Comparison of ENCODE assay signal across 20 cellular contexts in the genomic region with DNA sequence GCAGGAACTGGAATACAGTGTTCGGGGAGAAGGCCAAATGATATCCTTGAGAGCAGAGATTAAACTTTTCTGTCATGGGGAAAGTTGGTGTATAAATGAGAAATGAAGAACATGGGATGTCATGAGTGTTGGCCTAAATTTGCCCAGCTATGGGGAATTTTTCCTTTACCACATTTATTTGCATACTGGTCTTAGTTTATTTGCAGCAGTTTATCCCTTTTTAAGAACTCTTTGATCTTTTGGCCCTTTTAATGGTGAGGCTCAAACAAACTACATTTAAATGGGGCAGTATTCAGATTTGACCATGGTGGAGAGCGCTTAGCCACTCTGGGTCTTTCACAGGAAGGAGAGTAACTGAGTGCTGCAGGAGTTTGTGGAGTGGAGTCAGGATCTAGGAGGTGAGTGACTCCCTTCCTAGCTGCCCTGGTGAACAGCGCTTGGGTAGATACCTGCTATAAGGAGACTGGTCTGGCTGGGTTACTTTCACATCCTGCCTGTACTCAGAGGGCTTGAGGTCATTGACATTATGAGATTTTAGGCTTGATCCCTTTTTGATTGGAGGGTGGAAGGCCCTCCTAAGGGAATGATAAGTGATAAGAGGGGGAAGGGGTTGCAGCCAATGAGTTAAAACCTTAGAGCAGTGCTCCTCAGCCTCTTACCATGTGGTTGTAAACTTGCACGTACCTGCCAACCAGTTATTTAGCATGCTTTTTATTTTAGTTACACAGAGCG. TPM values are rescaled to one million over a fixed set of nuclear protein-coding genes. Genes with fewer than 3 reads are reported as not detected.
A peak's percentile ranks its signal among the peaks of the same experiment; 100 is the strongest.
DNase-seq lines count a peak whose midpoint lies in the region; ATAC-seq, FAIRE-seq and TF ChIP-seq lines count a peak whose summit lies in the region.
"Had no signal": no experiment of that assay in that cellular context is flagged by ENCODE, and none has a peak within 500 bp of the region (broad histone marks: within the 10 kb centered on the region; RNA-seq: fewer than 3 reads in every experiment).

No MANE protein-coding gene starts in this region.

- no peaks in the 10 kb centered on the region for H3K27me3 ChIP-seq in CD4-positive, alpha-beta T cell (ENCODE audit: control insufficient read depth, insufficient read depth, low read length)
- H3K27me3 ChIP-seq in MG63 (no peaks in the 10 kb centered on the region), hepatocyte (no peaks in the 10 kb centered on the region)
- H3K27me3 ChIP-seq: BLaER1 had no signal

- POLR2A ChIA-PET in CD4-positive, alpha-beta T cell (lab: Charles Lee) = interaction anchor here (1.6 to 3.6 kb wide), 3 partner anchors 9 to 12 kb away, joined by 4 to 30 read pairs (median 28); a partner anchor contains a TSS
- POLR2A ChIA-PET in naive thymus-derived CD8-positive, alpha-beta T cell (lab: Charles Lee) = interaction anchor here (1.2 kb wide), 1 partner anchor 12 kb away, joined by 4 read pairs; a partner anchor contains a TSS

- H2AFZ ChIP-seq in hepatocyte = no peak overlapping the region

- peak overlapping the region; percentile 6 for H3K4me3 Mint-ChIP-seq in CD4-positive, alpha-beta T cell
- H3K4me3 Mint-ChIP-seq in activated T-helper 17 cell treated with anti-CD3 and anti-CD28 coated beads, Interleukin-2, amount 50 U/mL, for 72 hours = peak overlapping the region; percentile 14
- peak overlapping the region in 1 of 10 donors; percentile 20 for H3K4me3 Mint-ChIP-seq in naive thymus-derived CD8-positive, alpha-beta T cell
- H3K4me3 Mint-ChIP-seq: brain had no signal

- ATAC-seq in CD4-positive, alpha-beta T cell (ENCODE audit: poor library complexity) = no peak
- ATAC-seq in activated T-helper 17 cell treated with anti-CD3 and anti-CD28 coated beads, Interleukin-2, amount 50 U/mL, for 72 hours (replicated peaks) = no peak
- ATAC-seq in naive thymus-derived CD8-positive, alpha-beta T cell = peak in 1 of 2 donors; percentile 9
- ATAC-seq: left ventricle myocardium superior had no signal

- intact Hi-C loops in CD4-positive, alpha-beta T cell (cut with DNase I, micrococcal nuclease) = no loop called here

- no peaks in the 10 kb centered on the region for H3K9me2 ChIP-seq in hepatocyte (replicated peaks; ENCODE audit: insufficient read depth)

- H3K4me1 Mint-ChIP-seq in CD4-positive, alpha-beta T cell (ENCODE audit: low read depth) = peaks cover 80% of the 10 kb centered on the region
- H3K4me1 Mint-ChIP-seq in activated T-helper 17 cell treated with anti-CD3 and anti-CD28 coated beads, Interleukin-2, amount 50 U/mL, for 72 hours = peaks cover 58% of the 10 kb centered on the region
- peaks cover 44 to 74% (median 66%) of the 10 kb centered on the region in 4 donors for H3K4me1 Mint-ChIP-seq in naive thymus-derived CD8-positive, alpha-beta T cell

- H3K4me1 ChIP-seq in hepatocyte (ENCODE audit: insufficient read depth) = no peaks in the 10 kb centered on the region
- H3K4me1 ChIP-seq: BLaER1 had no signal

- no peaks in the 10 kb centered on the region for H3K9me3 Mint-ChIP-seq in CD4-positive, alpha-beta T cell
- H3K9me3 Mint-ChIP-seq in activated T-helper 17 cell treated with anti-CD3 and anti-CD28 coated beads, Interleukin-2, amount 50 U/mL, for 72 hours = no peaks in the 10 kb centered on the region
- no peaks in the 10 kb centered on the region for H3K9me3 Mint-ChIP-seq in naive thymus-derived CD8-positive, alpha-beta T cell
- H3K9me3 Mint-ChIP-seq: brain had no signal

- H3K27ac ChIP-seq in CD4-positive, alpha-beta T cell (ENCODE audit: low read depth, low read length) = no peak overlapping the region
- H3K27ac ChIP-seq in hepatocyte = no peak overlapping the region
- H3K27ac ChIP-seq: BLaER1 had no signal

- WGBS in hepatocyte (ENCODE audit: low lambda C conversion rate, missing lambda C conversion rate) = 90% methylated on average over 5 of the region's 5 CpGs

- CTCF ChIA-PET in CD4-positive, alpha-beta T cell (lab: Charles Lee) = interaction anchor here (0.6 kb wide), 1 partner anchor 26 kb away, joined by 3 read pairs; no protein-coding TSS in a partner anchor

- H3K79me2 ChIP-seq in hepatocyte = peaks cover 38% of the 10 kb centered on the region

- peaks cover 100% of the 10 kb centered on the region for H3K36me3 ChIP-seq in MG63
- H3K36me3 ChIP-seq in hepatocyte (replicated peaks; ENCODE audit: insufficient read depth, low read depth) = peaks cover 8% of the 10 kb centered on the region

- H3K4me2 ChIP-seq in hepatocyte = no peak overlapping the region
- H3K4me2 ChIP-seq: BLaER1 had no signal

- peak; percentile 85 for TF ChIP-seq POLR2A in GM12891 (IDR thresholded peaks at IDR 0.05; ENCODE audit: low read depth, low read length)

- H4K20me1 ChIP-seq in hepatocyte (ENCODE audit: insufficient read depth, poor library complexity, severe bottlenecking) = peaks cover 82% of the 10 kb centered on the region

- H3K9me3 ChIP-seq in CD4-positive, alpha-beta T cell (ENCODE audit: control insufficient read depth, low read length) = no peaks in the 10 kb centered on the region
- H3K9me3 ChIP-seq in MG63 (no peaks in the 10 kb centered on the region), hepatocyte (ENCODE audit: low read depth) (no peaks in the 10 kb centered on the region)
- H3K9me3 ChIP-seq: BLaER1 had no signal

- FAIRE-seq in GM12891 (lab: Jason Lieb, UNC) (no peak), RCC 7860 (lab: Jason Lieb, UNC) (no peak)
- FAIRE-seq: GM18507, H54 had no signal

- TF ChIP-seq CTCF in CD4-positive, alpha-beta T cell (IDR thresholded peaks at IDR 0.05) = no peak
- no peak for TF ChIP-seq CTCF in hepatocyte (IDR thresholded peaks at IDR 0.05; ENCODE audit: poor library complexity)

- peaks cover 100% of the 10 kb centered on the region for H3K36me3 Mint-ChIP-seq in CD4-positive, alpha-beta T cell (ENCODE audit: low read depth)
- H3K36me3 Mint-ChIP-seq in activated T-helper 17 cell treated with anti-CD3 and anti-CD28 coated beads, Interleukin-2, amount 50 U/mL, for 72 hours (ENCODE audit: low read depth) = peaks cover 100% of the 10 kb centered on the region
- H3K36me3 Mint-ChIP-seq in naive thymus-derived CD8-positive, alpha-beta T cell = peaks cover 19 to 97% (median 54%) of the 10 kb centered on the region in 3 donors

- H3K27ac Mint-ChIP-seq in CD4-positive, alpha-beta T cell = peak overlapping the region; percentile 64
- peak overlapping the region; percentile 77 for H3K27ac Mint-ChIP-seq in activated T-helper 17 cell treated with anti-CD3 and anti-CD28 coated beads, Interleukin-2, amount 50 U/mL, for 72 hours
- H3K27ac Mint-ChIP-seq in naive thymus-derived CD8-positive, alpha-beta T cell = peak overlapping the region; percentile 24 to 84 (median 60)

- no peak for DNase-seq in CD4-positive, alpha-beta T cell
- DNase-seq in GM12891 (ENCODE audit: insufficient read length, low spot score) (no peak), MG63 (no peak), RCC 7860 (ENCODE audit: low spot score) (no peak), cortex of kidney (lab: John Stamatoyannopoulos, UW) (no peak), hepatocyte (ENCODE audit: low spot score) (no peak)
- DNase-seq in naive thymus-derived CD8-positive, alpha-beta T cell = peak in 1 of 10 donors; percentile 3
- DNase-seq: activated effector memory CD4-positive, alpha-beta T cell treated with Interleukin-2 at 50 U/mL for 16 hours; DMS53; erythroblast; left ventricle myocardium superior; NCI-H1092; NCI-H526 treated with DMSO at 0.1 percent for 48 hours had no signal

- H3K4me3 ChIP-seq in MG63 (no peak overlapping the region), hepatocyte (no peak overlapping the region)
- H3K4me3 ChIP-seq: BLaER1 had no signal

- no peaks in the 10 kb centered on the region for H3K27me3 Mint-ChIP-seq in CD4-positive, alpha-beta T cell
- H3K27me3 Mint-ChIP-seq in activated T-helper 17 cell treated with anti-CD3 and anti-CD28 coated beads, Interleukin-2, amount 50 U/mL, for 72 hours = no peaks in the 10 kb centered on the region
- no peaks in the 10 kb centered on the region for H3K27me3 Mint-ChIP-seq in naive thymus-derived CD8-positive, alpha-beta T cell
- H3K27me3 Mint-ChIP-seq: brain had no signal

RNA-seq across cellular contexts. Expression of a gene that starts 10.7 kb away (rescaled TPM):
- 1 to 10 TPM; 8.1 to 8.5 TPM for total RNA-seq in CD4-positive, alpha-beta T cell
- polyA plus RNA-seq in GM12891 (2012; ENCODE audit: low read depth, missing spikeins) = 45.9 TPM
- 10 to 100 TPM in 1 of 2 donors, 1 to 10 TPM in 1; 9.6 to 25.6 TPM for total RNA-seq in activated T-helper 17 cell treated with anti-CD3 and anti-CD28 coated beads, Interleukin-2, amount 50 U/mL, for 72 hours
- total RNA-seq in naive thymus-derived CD8-positive, alpha-beta T cell = 10 to 100 TPM; 22.0 to 22.2 TPM
- 10 to 100 TPM; 39.3 to 65.2 (median 39.7) TPM for polyA plus RNA-seq in naive thymus-derived CD8-positive, alpha-beta T cell
- not detected in 2 replicates for total RNA-seq in MG63 (2014; rRNA removed; shearing (Covaris generic); ENCODE audit: low replicate concordance)
- total RNA-seq in hepatocyte = 9.4 and 15.1 TPM in 2 replicates
- 13.8 and 16.1 TPM in 2 replicates for polyA plus RNA-seq in hepatocyte

RNA-seq across cellular contexts. Expression of a gene that starts 11.9 kb away (rescaled TPM):
- 100 to 1,000 TPM; 699 to 733 TPM for total RNA-seq in CD4-positive, alpha-beta T cell
- 528 TPM for polyA plus RNA-seq in GM12891 (2012; ENCODE audit: low read depth, missing spikeins)
- total RNA-seq in activated T-helper 17 cell treated with anti-CD3 and anti-CD28 coated beads, Interleukin-2, amount 50 U/mL, for 72 hours = 100 to 1,000 TPM; 425 to 686 TPM
- total RNA-seq in naive thymus-derived CD8-positive, alpha-beta T cell = 100 to 1,000 TPM; 607 to 637 TPM
- polyA plus RNA-seq in naive thymus-derived CD8-positive, alpha-beta T cell = 100 to 1,000 TPM; 118 to 163 (median 149) TPM
- 14.5 and 17.2 TPM in 2 replicates for total RNA-seq in MG63 (2014; rRNA removed; shearing (Covaris generic); ENCODE audit: low replicate concordance)
- 39.7 and 47.4 TPM in 2 replicates for total RNA-seq in hepatocyte
- 327 and 345 TPM in 2 replicates for polyA plus RNA-seq in hepatocyte

RNA-seq across cellular contexts. Expression of a gene that starts 22.1 kb away (rescaled TPM):
- total RNA-seq in CD4-positive, alpha-beta T cell = under 1 TPM in 1 of 2 experiments, not detected in 1; 0.17 TPM
- polyA plus RNA-seq in GM12891 (2012; ENCODE audit: low read depth, missing spikeins) = 0.01 TPM
- total RNA-seq in activated T-helper 17 cell treated with anti-CD3 and anti-CD28 coated beads, Interleukin-2, amount 50 U/mL, for 72 hours = under 1 TPM in 1 of 2 donors, not detected in 1; 0.08 TPM
- not detected for total RNA-seq in naive thymus-derived CD8-positive, alpha-beta T cell
- not detected for polyA plus RNA-seq in naive thymus-derived CD8-positive, alpha-beta T cell
- not detected in 2 replicates for total RNA-seq in MG63 (2014; rRNA removed; shearing (Covaris generic); ENCODE audit: low replicate concordance)
- total RNA-seq in hepatocyte = 0.04 TPM in 1 of 2 replicates, not detected in the other
- not detected in 2 replicates for polyA plus RNA-seq in hepatocyte
- total RNA-seq: pulmonary artery endothelial cell had no signal

RNA-seq across cellular contexts. Expression of a gene that starts 25.1 kb away (rescaled TPM):
- total RNA-seq in CD4-positive, alpha-beta T cell = not detected
- polyA plus RNA-seq in GM12891 (2012; ENCODE audit: low read depth, missing spikeins) = not detected
- total RNA-seq in activated T-helper 17 cell treated with anti-CD3 and anti-CD28 coated beads, Interleukin-2, amount 50 U/mL, for 72 hours = under 1 TPM in 1 of 2 donors, not detected in 1; 0.61 TPM
- not detected for total RNA-seq in naive thymus-derived CD8-positive, alpha-beta T cell
- not detected for polyA plus RNA-seq in naive thymus-derived CD8-positive, alpha-beta T cell
- total RNA-seq in MG63 (2014; rRNA removed; shearing (Covaris generic); ENCODE audit: low replicate concordance) = not detected in 2 replicates
- not detected in 2 replicates for total RNA-seq in hepatocyte
- not detected in 2 replicates for polyA plus RNA-seq in hepatocyte
- total RNA-seq: left ventricle myocardium superior, OCI-LY7, pulmonary artery endothelial cell had no signal

RNA-seq across cellular contexts. Expression of a gene that starts 42.0 kb away (rescaled TPM):
- under 1 TPM; 0.33 to 0.56 TPM for total RNA-seq in CD4-positive, alpha-beta T cell
- 0.35 TPM for polyA plus RNA-seq in GM12891 (2012; ENCODE audit: low read depth, missing spikeins)
- total RNA-seq in activated T-helper 17 cell treated with anti-CD3 and anti-CD28 coated beads, Interleukin-2, amount 50 U/mL, for 72 hours = 1 to 10 TPM; 1.1 TPM
- total RNA-seq in naive thymus-derived CD8-positive, alpha-beta T cell = under 1 TPM; 0.63 to 0.83 TPM
- 1 to 10 TPM in 2 of 3 donors, under 1 TPM in 1; 0.79 to 3.5 (median 1.4) TPM for polyA plus RNA-seq in naive thymus-derived CD8-positive, alpha-beta T cell
- total RNA-seq in MG63 (2014; rRNA removed; shearing (Covaris generic); ENCODE audit: low replicate concordance) = 1.7 TPM in 1 of 2 replicates, not detected in the other
- 0.63 and 2.9 TPM in 2 replicates for total RNA-seq in hepatocyte
- 1.4 and 2.1 TPM in 2 replicates for polyA plus RNA-seq in hepatocyte
- total RNA-seq: OCI-LY7 had no signal
